Comparison of ENCODE assay signal across 6 cellular contexts in genomic region chr4:110112056-110112455, GRCh38.
"Had no signal": no experiment of that assay in that cellular context is flagged by ENCODE, and none has a peak within 500 bp of the region (broad histone marks: within the 10 kb centered on the region; RNA-seq: fewer than 3 reads in every experiment).

No MANE protein-coding gene starts in this region.

- ATAC-seq: K562 had no signal

- FAIRE-seq: HTR-8/SVneo, K562 had no signal

- DNase-seq: GOT3, H7, HCEC 1CT, IMR-90 had no signal

- H3K4me3 ChIP-seq: K562 had no signal
